Comparison of ENCODE assay signal across 22 cellular contexts in the genomic region with DNA sequence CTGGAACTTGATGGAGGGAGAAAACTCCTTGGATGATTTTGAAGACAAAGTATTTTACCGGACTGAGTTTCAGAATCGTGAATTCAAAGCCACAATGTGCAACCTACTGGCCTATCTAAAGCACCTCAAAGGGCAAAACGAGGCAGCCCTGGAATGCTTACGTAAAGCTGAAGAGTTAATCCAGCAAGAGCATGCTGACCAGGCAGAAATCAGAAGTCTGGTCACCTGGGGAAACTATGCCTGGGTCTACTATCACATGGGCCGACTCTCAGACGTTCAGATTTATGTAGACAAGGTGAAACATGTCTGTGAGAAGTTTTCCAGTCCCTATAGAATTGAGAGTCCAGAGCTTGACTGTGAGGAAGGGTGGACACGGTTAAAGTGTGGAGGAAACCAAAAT.
"Had no signal": no experiment of that assay in that cellular context is flagged by ENCODE, and none has a peak within 500 bp of the region (broad histone marks: within the 10 kb centered on the region; RNA-seq: fewer than 3 reads in every experiment).

No MANE protein-coding gene starts in this region.

- H3K27ac ChIP-seq: gastrocnemius medialis, psoas muscle, skin epidermis, spleen had no signal

- ATAC-seq: gastrocnemius medialis; left lobe of liver; natural killer cell treated with Interleukin-12 subunit alpha and Interleukin-12 subunit beta and Interleukin-15 and Interleukin-18, amount 100 ng/mL, for 72 hours; psoas muscle; right cardiac atrium; stimulated activated memory B cell treated with anti-CD40 and anti-IgM and Interleukin-4, amounts not matched to agents 10 μg/mL and 1 μg/mL and 100 μg/mL, for 72 hours; stimulated activated naive CD8-positive, alpha-beta T cell treated with anti-CD3 and anti-CD28 coated beads, Interleukin-15, Interleukin-2, amounts not matched to agents 100 U/mL and 50 U/mL, for 24 hours had no signal

- H3K27ac Mint-ChIP-seq: natural killer cell treated with Interleukin-12 subunit alpha and Interleukin-12 subunit beta and Interleukin-15 and Interleukin-18, amount 100 ng/mL, for 72 hours; stimulated activated memory B cell treated with anti-CD40 and anti-IgM and Interleukin-4, amounts not matched to agents 10 μg/mL and 1 μg/mL and 100 μg/mL, for 72 hours; type B pancreatic cell had no signal

- FAIRE-seq: kidney had no signal

- H3K36me3 ChIP-seq: gastrocnemius medialis had no signal

- H3K4me3 Mint-ChIP-seq: central memory CD8-positive, alpha-beta T cell; memory B cell; natural killer cell treated with Interleukin-12 subunit alpha and Interleukin-12 subunit beta and Interleukin-15 and Interleukin-18, amount 100 ng/mL, for 72 hours; neural crest cell; stimulated activated memory B cell treated with anti-CD40 and anti-IgM and Interleukin-4, amounts not matched to agents 10 μg/mL and 1 μg/mL and 100 μg/mL, for 72 hours; type B pancreatic cell had no signal

- DNase-seq: dermis blood vessel endothelial cell; foreskin fibroblast; gastrocnemius medialis; kidney; naive B cell; nucleus accumbens; psoas muscle; right cardiac atrium; spleen; stimulated activated CD4-positive, alpha-beta T cell treated with anti-CD3 and anti-CD28 coated beads, Interleukin-4, amount 100 ng/mL, for 4 hours; stimulated activated naive CD8-positive, alpha-beta T cell treated with anti-CD3 and anti-CD28 coated beads, Interleukin-15, Interleukin-2, amounts not matched to agents 100 U/mL and 50 U/mL, for 24 hours; substantia nigra had no signal

- H3K4me3 ChIP-seq: coronary artery, gastrocnemius medialis, lung, psoas muscle, skin epidermis, spleen had no signal

- H3K27me3 Mint-ChIP-seq: central memory CD8-positive, alpha-beta T cell; memory B cell; naive B cell; stimulated activated memory B cell treated with anti-CD40 and anti-IgM and Interleukin-4, amounts not matched to agents 10 μg/mL and 1 μg/mL and 100 μg/mL, for 72 hours; type B pancreatic cell had no signal

- H3K27me3 ChIP-seq: gastrocnemius medialis, spleen had no signal

- H3K9me3 ChIP-seq: gastrocnemius medialis, psoas muscle, spleen had no signal

- H3K36me3 Mint-ChIP-seq: type B pancreatic cell had no signal

- H3K9me3 Mint-ChIP-seq: central memory CD8-positive, alpha-beta T cell; memory B cell; naive B cell; natural killer cell treated with Interleukin-12 subunit alpha and Interleukin-12 subunit beta and Interleukin-15 and Interleukin-18, amount 100 ng/mL, for 72 hours; stimulated activated memory B cell treated with anti-CD40 and anti-IgM and Interleukin-4, amounts not matched to agents 10 μg/mL and 1 μg/mL and 100 μg/mL, for 72 hours; type B pancreatic cell had no signal
